ENCODE assay signal across 29 cellular contexts in the genomic region with DNA sequence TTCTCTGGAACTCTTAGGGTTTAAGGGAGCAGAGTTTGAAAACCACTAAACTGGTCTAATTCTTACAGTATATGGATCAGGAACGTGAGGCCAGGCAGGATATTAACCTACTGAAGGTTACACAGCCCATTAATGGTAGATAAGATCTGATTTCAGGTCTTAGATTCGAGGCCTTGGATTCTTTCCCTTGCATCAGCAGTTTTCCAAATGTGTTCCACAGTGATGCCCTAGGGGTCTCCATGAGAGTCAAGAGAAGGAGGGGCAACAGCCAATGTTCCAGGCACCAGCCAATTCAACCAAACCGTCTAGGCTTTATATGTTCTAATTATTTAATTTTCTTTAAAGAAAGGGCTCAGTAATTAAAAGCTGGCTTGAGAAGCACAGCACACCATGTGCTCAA.
"Had no signal": no experiment of that assay in that cellular context is flagged by ENCODE, and none has a peak within 500 bp of the region (broad histone marks: within the 10 kb centered on the region; RNA-seq: fewer than 3 reads in every experiment).

No MANE protein-coding gene starts in this region.

- FAIRE-seq: small intestine, urothelium cell line had no signal

- H3K4me1 ChIP-seq: parathyroid adenoma, psoas muscle, right lobe of liver, sigmoid colon, stomach, thyroid gland, tibial nerve, upper lobe of left lung, vagina had no signal

- H3K9ac ChIP-seq: parathyroid adenoma had no signal

- H3K4me3 ChIP-seq: psoas muscle, right lobe of liver, sigmoid colon, stomach, thoracic aorta, thyroid gland, tibial nerve, upper lobe of left lung, vagina had no signal

- ATAC-seq: natural killer cell treated with Interleukin-12 subunit alpha and Interleukin-12 subunit beta and Interleukin-15 and Interleukin-18, amount 100 ng/mL, for 72 hours; psoas muscle; right cardiac atrium; right lobe of liver; stimulated activated effector memory CD8-positive, alpha-beta T cell treated with anti-CD3 and anti-CD28 coated beads, Interleukin-12 subunit alpha, Interleukin-12 subunit beta, amount 100 ng/mL, for 72 hours; stimulated activated naive B cell treated with anti-CD40 and anti-IgM and Interleukin-4, amounts not matched to agents 10 μg/mL and 1 μg/mL and 100 μg/mL, for 72 hours had no signal

- H3K9me3 Mint-ChIP-seq: nephron progenitor cell had no signal

- DNase-seq: nephron progenitor cell; nucleus accumbens; posterior cingulate gyrus; psoas muscle; right cardiac atrium; right lobe of liver; sigmoid colon; small intestine; stimulated activated CD4-positive, alpha-beta T cell treated with anti-CD3 and anti-CD28 coated beads, Interleukin-15, amount 100 ng/mL, for 24 hours; stimulated activated CD4-positive, alpha-beta T cell treated with anti-CD3 and anti-CD28 coated beads, Interleukin-2, amount 100 ng/mL, for 24 hours; stimulated activated CD4-positive, alpha-beta T cell treated with anti-CD3 and anti-CD28 coated beads, Interleukin-2, amount 100 ng/mL, for 48 hours; stimulated activated CD4-positive, alpha-beta T cell treated with anti-CD3 and anti-CD28 coated beads, Interleukin-4, amount 100 ng/mL, for 24 hours; stimulated activated naive B cell treated with anti-CD40 and anti-IgM and Interleukin-4, amounts not matched to agents 10 μg/mL and 1 μg/mL and 100 μg/mL, for 72 hours; stimulated activated naive CD4-positive, alpha-beta T cell treated with Interleukin-2 at 50 U/mL for 16 hours; stomach; thyroid gland; trophoblast cell; upper lobe of left lung had no signal

- H3K27me3 ChIP-seq: neutrophil, right lobe of liver, sigmoid colon, stomach, thyroid gland, tibial nerve, upper lobe of left lung, vagina had no signal

- H3K27me3 Mint-ChIP-seq: natural killer cell treated with Interleukin-12 subunit alpha and Interleukin-12 subunit beta and Interleukin-15 and Interleukin-18, amount 100 ng/mL, for 72 hours; progenitor cell of endocrine pancreas had no signal

- H3K9me3 ChIP-seq: neutrophil, psoas muscle, right lobe of liver, sigmoid colon, stomach, thoracic aorta, thyroid gland, tibial nerve, upper lobe of left lung, vagina had no signal

- H3K27ac ChIP-seq: neutrophil, parathyroid adenoma, psoas muscle, right lobe of liver, sigmoid colon, stomach, thoracic aorta, thyroid gland, tibial nerve, upper lobe of left lung, vagina had no signal

- H2AFZ ChIP-seq: parathyroid adenoma had no signal

- H3K36me3 ChIP-seq: neutrophil, right lobe of liver, sigmoid colon, stomach, thoracic aorta, thyroid gland, tibial nerve, upper lobe of left lung, vagina had no signal

- H3K36me3 Mint-ChIP-seq: natural killer cell treated with Interleukin-12 subunit alpha and Interleukin-12 subunit beta and Interleukin-15 and Interleukin-18, amount 100 ng/mL, for 72 hours; stimulated activated effector memory CD8-positive, alpha-beta T cell treated with anti-CD3 and anti-CD28 coated beads, Interleukin-12 subunit alpha, Interleukin-12 subunit beta, amount 100 ng/mL, for 72 hours; stimulated activated naive B cell treated with anti-CD40 and anti-IgM and Interleukin-4, amounts not matched to agents 10 μg/mL and 1 μg/mL and 100 μg/mL, for 72 hours had no signal

- H3K4me1 Mint-ChIP-seq: nephron progenitor cell; neural crest cell; stimulated activated effector memory CD8-positive, alpha-beta T cell treated with anti-CD3 and anti-CD28 coated beads, Interleukin-12 subunit alpha, Interleukin-12 subunit beta, amount 100 ng/mL, for 72 hours; stimulated activated naive B cell treated with anti-CD40 and anti-IgM and Interleukin-4, amounts not matched to agents 10 μg/mL and 1 μg/mL and 100 μg/mL, for 72 hours had no signal

- H3K79me2 ChIP-seq: parathyroid adenoma had no signal

- H3K4me3 Mint-ChIP-seq: natural killer cell treated with Interleukin-12 subunit alpha and Interleukin-12 subunit beta and Interleukin-15 and Interleukin-18, amount 100 ng/mL, for 72 hours; nephron progenitor cell; neural crest cell; stimulated activated effector memory CD8-positive, alpha-beta T cell treated with anti-CD3 and anti-CD28 coated beads, Interleukin-12 subunit alpha, Interleukin-12 subunit beta, amount 100 ng/mL, for 72 hours; stimulated activated naive B cell treated with anti-CD40 and anti-IgM and Interleukin-4, amounts not matched to agents 10 μg/mL and 1 μg/mL and 100 μg/mL, for 72 hours; stimulated activated naive CD8-positive, alpha-beta T cell treated with anti-CD3 and anti-CD28 coated beads, Interleukin-15, Interleukin-2, amounts not matched to agents 100 ng/mL and 50 ng/mL, for 24 hours had no signal

- H3K27ac Mint-ChIP-seq: natural killer cell treated with Interleukin-12 subunit alpha and Interleukin-12 subunit beta and Interleukin-15 and Interleukin-18, amount 100 ng/mL, for 72 hours; nephron progenitor cell; progenitor cell of endocrine pancreas; stimulated activated effector memory CD8-positive, alpha-beta T cell treated with anti-CD3 and anti-CD28 coated beads, Interleukin-12 subunit alpha, Interleukin-12 subunit beta, amount 100 ng/mL, for 72 hours; stimulated activated naive B cell treated with anti-CD40 and anti-IgM and Interleukin-4, amounts not matched to agents 10 μg/mL and 1 μg/mL and 100 μg/mL, for 72 hours; stimulated activated naive CD8-positive, alpha-beta T cell treated with anti-CD3 and anti-CD28 coated beads, Interleukin-15, Interleukin-2, amounts not matched to agents 100 ng/mL and 50 ng/mL, for 24 hours had no signal
